Comparison of ENCODE assay signal across 1 cellular context in the genomic region with DNA sequence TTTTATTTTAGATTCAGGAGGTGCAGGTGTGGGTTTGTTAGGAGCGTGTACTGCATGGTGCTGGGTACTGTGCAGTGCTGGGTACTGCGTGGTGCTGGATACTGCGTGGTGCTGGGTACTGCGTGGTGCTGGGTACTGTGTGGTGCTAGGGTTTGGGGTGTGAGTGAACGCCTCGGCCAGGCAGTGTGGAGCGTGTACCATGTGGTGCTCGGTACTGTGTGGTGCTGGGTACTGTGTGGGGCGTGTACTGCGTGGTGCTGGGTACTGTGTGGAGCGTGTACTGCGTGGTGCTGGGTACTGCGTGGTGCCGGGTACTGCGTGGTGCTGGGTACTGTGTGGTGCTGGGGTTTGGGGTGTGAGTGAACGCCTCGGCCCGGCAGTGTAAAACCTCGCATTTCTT.
TF ChIP-seq lines count a peak whose summit lies in the region.

No MANE protein-coding gene starts in this region.

TF ChIP-seq in IMR-90, 13 proteins besides CTCF, POLR2A, EP300 and RAD21:
- TF ChIP-seq SMC3 (IDR thresholded peaks at IDR 0.05; ENCODE audit: low read depth, low read length) (no peak), MAZ (IDR thresholded peaks at IDR 0.05; ENCODE audit: borderline replicate concordance, low read depth, low read length) (no peak), MXI1 (IDR thresholded peaks at IDR 0.05; ENCODE audit: borderline replicate concordance, low read depth, low read length) (no peak), RCOR1 (IDR thresholded peaks at IDR 0.05; ENCODE audit: insufficient replicate concordance, low read length) (no peak), BHLHE40 (IDR thresholded peaks at IDR 0.05; ENCODE audit: low read depth, low read length) (no peak), NFE2L2 (IDR thresholded peaks at IDR 0.05; ENCODE audit: low read depth, low read length) (no peak), FOS (IDR thresholded peaks at IDR 0.05; ENCODE audit: low read depth, low read length) (no peak), RFX5 (IDR thresholded peaks at IDR 0.05; ENCODE audit: low read depth, low read length) (no peak), MAFK (IDR thresholded peaks at IDR 0.05; ENCODE audit: low read depth, low read length) (no peak), USF2 (IDR thresholded peaks at IDR 0.05; ENCODE audit: low read depth, low read length) (no peak), CHD1 (IDR thresholded peaks at IDR 0.05; ENCODE audit: low read depth, low read length) (no peak), CEBPB (IDR thresholded peaks at IDR 0.05; ENCODE audit: low read depth, low read length) (no peak)
- TF ChIP-seq, protein P1, sequence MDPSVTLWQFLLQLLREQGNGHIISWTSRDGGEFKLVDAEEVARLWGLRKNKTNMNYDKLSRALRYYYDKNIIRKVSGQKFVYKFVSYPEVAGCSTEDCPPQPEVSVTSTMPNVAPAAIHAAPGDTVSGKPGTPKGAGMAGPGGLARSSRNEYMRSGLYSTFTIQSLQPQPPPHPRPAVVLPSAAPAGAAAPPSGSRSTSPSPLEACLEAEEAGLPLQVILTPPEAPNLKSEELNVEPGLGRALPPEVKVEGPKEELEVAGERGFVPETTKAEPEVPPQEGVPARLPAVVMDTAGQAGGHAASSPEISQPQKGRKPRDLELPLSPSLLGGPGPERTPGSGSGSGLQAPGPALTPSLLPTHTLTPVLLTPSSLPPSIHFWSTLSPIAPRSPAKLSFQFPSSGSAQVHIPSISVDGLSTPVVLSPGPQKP (IDR thresholded peaks at IDR 0.05; ENCODE audit: borderline replicate concordance, low read depth, low read length), result no peak
TF ChIP-seq in IMR-90: peak in this region for 0.
